In genomic region chr12:54300732-54301427, GRCh38 we compare ENCODE assay signal across 7 cellular contexts. TPM values are rescaled to one million over a fixed set of nuclear protein-coding genes. Genes with fewer than 3 reads are reported as not detected.
DNase-seq lines count a peak whose midpoint lies in the region; ATAC-seq and TF ChIP-seq lines count a peak whose summit lies in the region.

Gene NFE2 (minus strand): TSS chr12:54301015. CDS start chr12:54295248, 5,767 bp downstream.

- peaks cover 47% of the 10 kb centered on the region for H3K27me3 Mint-ChIP-seq in activated CD4-positive, alpha-beta memory T cell treated with anti-CD3 and anti-CD28 coated beads for 36 hours
- peaks cover 11% of the 10 kb centered on the region for H3K27me3 Mint-ChIP-seq in nephron (ENCODE audit: low read depth)

- DNase-seq in GDM1 (lab: John Stamatoyannopoulos, UW), result peak; percentile 85
- DNase-seq in NCI-H1092 treated with DMSO at 0.1 percent for 48 hours (lab: John Stamatoyannopoulos, UW), result peak; percentile 45
- DNase-seq in activated CD4-positive, alpha-beta memory T cell treated with anti-CD3 and anti-CD28 coated beads for 36 hours, result peak; percentile 56
- peak; percentile 63 for DNase-seq in fibroblast of mammary gland (ENCODE audit: low read depth)

- TF ChIP-seq CTCF in fibroblast of mammary gland (conservative IDR thresholded peaks at IDR 0.05; ENCODE audit: control insufficient read depth, insufficient read depth, low read depth, low read length) (no peak), nephron (IDR thresholded peaks at IDR 0.05; ENCODE audit: unreplicated experiment in 3 of 3) (no peak)

- H3K36me3 Mint-ChIP-seq in activated CD4-positive, alpha-beta memory T cell treated with anti-CD3 and anti-CD28 coated beads for 36 hours, result no peaks in the 10 kb centered on the region
- H3K36me3 Mint-ChIP-seq in nephron (ENCODE audit: low read depth), result no peaks in the 10 kb centered on the region

- H3K4me1 Mint-ChIP-seq in activated CD4-positive, alpha-beta memory T cell treated with anti-CD3 and anti-CD28 coated beads for 36 hours (ENCODE audit: low read depth), result peaks cover 9% of the 10 kb centered on the region
- H3K4me1 Mint-ChIP-seq in nephron, result peaks cover 15% of the 10 kb centered on the region

- H3K27ac Mint-ChIP-seq in activated CD4-positive, alpha-beta memory T cell treated with anti-CD3 and anti-CD28 coated beads for 36 hours, result no peak within 1 kb of the TSS
- H3K27ac Mint-ChIP-seq in nephron, result peak within 1 kb of the TSS in 2 of 3 experiments; percentile 46 to 59

- peak within 1 kb of the TSS; percentile 21 for H3K4me3 Mint-ChIP-seq in activated CD4-positive, alpha-beta memory T cell treated with anti-CD3 and anti-CD28 coated beads for 36 hours
- H3K4me3 Mint-ChIP-seq in nephron, result peak within 1 kb of the TSS; percentile 31 to 72 (median 65)

- ATAC-seq in HG02623 (IDR thresholded peaks at IDR 0.05; ENCODE audit: unreplicated experiment) (no peak), GM21528 (IDR thresholded peaks at IDR 0.05; ENCODE audit: low FRiP score, unreplicated experiment) (no peak)

- intact Hi-C loops in activated CD4-positive, alpha-beta memory T cell treated with anti-CD3 and anti-CD28 coated beads for 36 hours (cut with micrococcal nuclease), result no loop called here

- CTCF ChIA-PET in activated CD4-positive, alpha-beta memory T cell treated with anti-CD3 and anti-CD28 coated beads for 36 hours (lab: Charles Lee), result interaction anchor here (1.0 to 4.0 kb wide), 6 partner anchors 14 to 98 kb away, joined by 3 to 13 read pairs (median 5); partner anchors contain the start of gene COPZ1

- POLR2A ChIA-PET in activated CD4-positive, alpha-beta memory T cell treated with anti-CD3 and anti-CD28 coated beads for 36 hours (lab: Charles Lee), result no interaction called here

- no peaks in the 10 kb centered on the region for H3K9me3 Mint-ChIP-seq in activated CD4-positive, alpha-beta memory T cell treated with anti-CD3 and anti-CD28 coated beads for 36 hours
- no peaks in the 10 kb centered on the region for H3K9me3 Mint-ChIP-seq in nephron

- H3K4me3 ChIP-seq in fibroblast of mammary gland (ENCODE audit: control insufficient read depth, low read depth, low read length), result no peak within 1 kb of the TSS

RNA-seq across cellular contexts. Expression of gene NFE2, which starts in this region (rescaled TPM):
- total RNA-seq in activated CD4-positive, alpha-beta memory T cell treated with anti-CD3 and anti-CD28 coated beads for 36 hours, result not detected

Comparison
In these comparisons a context has a peak if more than half of its experiments do, and no peak if none do; other contexts are left out.
1. Peak in DNase-seq in activated CD4-positive, alpha-beta memory T cell treated with anti-CD3 and anti-CD28 coated beads for 36 hours; RNA of the gene not detected or under 1 TPM.